ENCODE assay signal across 18 cellular contexts in genomic region chr15:96851613-96852012, GRCh38.
A peak's percentile ranks its signal among the peaks of the same experiment; 100 is the strongest.
DNase-seq lines count a peak whose midpoint lies in the region; ATAC-seq and TF ChIP-seq lines count a peak whose summit lies in the region.
"Had no signal": no experiment of that assay in that cellular context is flagged by ENCODE, and none has a peak within 500 bp of the region (broad histone marks: within the 10 kb centered on the region; RNA-seq: fewer than 3 reads in every experiment).

No MANE protein-coding gene starts in this region.

- peaks cover 17 to 33% of the 10 kb centered on the region in 2 donors for H3K9me3 Mint-ChIP-seq in activated naive CD4-positive, alpha-beta T cell treated with anti-CD3 and anti-CD28 coated beads, Interleukin-2, amount 50 U/mL, for 72 hours

- no peak for ATAC-seq in activated naive CD4-positive, alpha-beta T cell treated with anti-CD3 and anti-CD28 coated beads, Interleukin-2, amount 50 U/mL, for 72 hours
- ATAC-seq: activated T-cell treated with anti-CD3 and anti-CD28 coated beads, Interleukin-2, amount 50 U/mL, for 72 hours; T-cell had no signal

- no peak overlapping the region for H3K23ac ChIP-seq in mesenchymal stem cell (ENCODE audit: low read length in 2 of 2)

- no peak overlapping the region for H3K4ac ChIP-seq in mesenchymal stem cell (ENCODE audit: low read depth in 1 of 2, low read length in 2 of 2)

- H3K27ac Mint-ChIP-seq in activated naive CD4-positive, alpha-beta T cell treated with anti-CD3 and anti-CD28 coated beads, Interleukin-2, amount 50 U/mL, for 72 hours = no peak overlapping the region
- H3K27ac Mint-ChIP-seq: activated T-cell treated with anti-CD3 and anti-CD28 coated beads, Interleukin-2, amount 50 U/mL, for 72 hours; H9; naive B cell; T-cell had no signal

- H3K36me3 Mint-ChIP-seq in activated naive CD4-positive, alpha-beta T cell treated with anti-CD3 and anti-CD28 coated beads, Interleukin-2, amount 50 U/mL, for 72 hours = peaks cover 0 to 10% of the 10 kb centered on the region in 2 donors
- H3K36me3 Mint-ChIP-seq: naive B cell, T-cell had no signal

- H2BK12ac ChIP-seq in mesenchymal stem cell (ENCODE audit: low read length in 2 of 2) = no peak overlapping the region

- H4K8ac ChIP-seq in mesenchymal stem cell (ENCODE audit: low read length) = no peak overlapping the region

- H3K4me2 ChIP-seq in mesenchymal stem cell (ENCODE audit: low read length, poor library complexity, severe bottlenecking) = no peak overlapping the region

- no peaks in the 10 kb centered on the region for H3K36me3 ChIP-seq in mesenchymal stem cell (ENCODE audit: control insufficient read depth in 1 of 2, insufficient read depth in 2 of 2, low read depth in 1 of 2, low read length in 2 of 2)
- H3K36me3 ChIP-seq: upper lobe of left lung had no signal

- no peak overlapping the region for H2BK5ac ChIP-seq in mesenchymal stem cell (ENCODE audit: low read depth, low read length, poor library complexity, severe bottlenecking)

- peak; percentile 55 for DNase-seq in ELR (ENCODE audit: low read depth)
- peak; percentile 37 to 75 for DNase-seq in NOMO-1 (lab: John Stamatoyannopoulos, UW; ENCODE audit: unreplicated experiment in 2 of 2)
- peak; percentile 45 to 92 for DNase-seq in cardiac fibroblast (ENCODE audit: low read depth in 2 of 2)
- DNase-seq in mesenchymal stem cell = peak; percentile 41
- no peak for DNase-seq in NCI-H2196 treated with DMSO at 0.1 percent for 48 hours (lab: John Stamatoyannopoulos, UW; ENCODE audit: unreplicated experiment)
- DNase-seq in stimulated activated naive CD4-positive, alpha-beta T cell (lab: John Stamatoyannopoulos, UW) = no peak
- no peak for DNase-seq in inferior parietal cortex (ENCODE audit: extremely low spot score)
- no peak for DNase-seq in activated naive CD4-positive, alpha-beta T cell treated with anti-CD3 and anti-CD28 coated beads, Interleukin-2, amount 50 U/mL, for 72 hours (ENCODE audit: low spot score in 2 of 2)
- DNase-seq: activated CD4-positive, alpha-beta T cell treated with anti-CD3 and anti-CD28 coated beads for 48 hours; activated T-cell treated with anti-CD3 and anti-CD28 coated beads, Interleukin-2, amount 50 U/mL, for 72 hours; amniotic stem cell; DMS153; H9; naive B cell; NCI-H2107; OCI-M1; T-cell; upper lobe of left lung had no signal

- no peaks in the 10 kb centered on the region for H3K79me1 ChIP-seq in mesenchymal stem cell (replicated peaks; ENCODE audit: low read length, poor library complexity, severe bottlenecking)

- no peak overlapping the region for H3K14ac ChIP-seq in mesenchymal stem cell (ENCODE audit: low read length in 2 of 2)

- peaks cover 4% of the 10 kb centered on the region for H3K9me3 ChIP-seq in mesenchymal stem cell (ENCODE audit: control insufficient read depth, low read length)
- H3K9me3 ChIP-seq: upper lobe of left lung had no signal

- H3K4me1 ChIP-seq in mesenchymal stem cell (ENCODE audit: control insufficient read depth, insufficient read depth, low read depth, low read length) = no peaks in the 10 kb centered on the region
- H3K4me1 ChIP-seq: upper lobe of left lung had no signal

- no peak overlapping the region for H2BK15ac ChIP-seq in mesenchymal stem cell (ENCODE audit: low read depth, poor library complexity, severe bottlenecking)

- H3K9ac ChIP-seq in mesenchymal stem cell (ENCODE audit: low read length) = no peak overlapping the region

- H3K27ac ChIP-seq in mesenchymal stem cell (ENCODE audit: low read length, poor library complexity, severe bottlenecking) = no peak overlapping the region
- H3K27ac ChIP-seq: upper lobe of left lung had no signal

- TF ChIP-seq CTCF in cardiac fibroblast (IDR thresholded peaks at IDR 0.05; ENCODE audit: low read depth, low read length) = no peak

- no peak overlapping the region for H3K4me3 ChIP-seq in cardiac fibroblast (replicated peaks in 1 of 2; ENCODE audit: low read depth in 2 of 2, low read length in 2 of 2)
- no peak overlapping the region for H3K4me3 ChIP-seq in mesenchymal stem cell (ENCODE audit: insufficient read depth in 1 of 2, low read depth in 1 of 2, low read length in 2 of 2)
- H3K4me3 ChIP-seq: upper lobe of left lung had no signal

- H4K91ac ChIP-seq in mesenchymal stem cell (ENCODE audit: low read length) = no peak overlapping the region

- WGBS in mesenchymal stem cell = 57% methylated on average over 3 of the region's 3 CpGs

- H3K27me3 ChIP-seq in mesenchymal stem cell (ENCODE audit: control insufficient read depth in 1 of 2, insufficient read depth in 1 of 2, low read length in 2 of 2) = no peaks in the 10 kb centered on the region
- H3K27me3 ChIP-seq: upper lobe of left lung had no signal

- no peak overlapping the region for H2AFZ ChIP-seq in mesenchymal stem cell (ENCODE audit: low read depth, low read length)

- H2AK5ac ChIP-seq in mesenchymal stem cell (ENCODE audit: low read length, severe bottlenecking) = no peak overlapping the region

- no peak overlapping the region for H2BK120ac ChIP-seq in mesenchymal stem cell (ENCODE audit: low read depth, low read length)

- peak overlapping the region in 1 of 2 experiments; percentile 48 for H3K18ac ChIP-seq in mesenchymal stem cell (ENCODE audit: low read depth in 1 of 2, low read length in 2 of 2)

Comparison
In these comparisons a context has a peak if more than half of its experiments do, and no peak if none do; other contexts are left out.
1. DNase-seq: peak in ELR (single experiment), NOMO-1 (2 of 2), cardiac fibroblast (2 of 2) and mesenchymal stem cell (single experiment); none in NCI-H2196 treated with DMSO at 0.1 percent for 48 hours (single experiment), stimulated activated naive CD4-positive, alpha-beta T cell (0 of 6), inferior parietal cortex (single experiment) and activated naive CD4-positive, alpha-beta T cell treated with anti-CD3 and anti-CD28 coated beads, Interleukin-2, amount 50 U/mL, for 72 hours (0 of 2).